1 cellular context compared by ENCODE assay signal in the genomic region with DNA sequence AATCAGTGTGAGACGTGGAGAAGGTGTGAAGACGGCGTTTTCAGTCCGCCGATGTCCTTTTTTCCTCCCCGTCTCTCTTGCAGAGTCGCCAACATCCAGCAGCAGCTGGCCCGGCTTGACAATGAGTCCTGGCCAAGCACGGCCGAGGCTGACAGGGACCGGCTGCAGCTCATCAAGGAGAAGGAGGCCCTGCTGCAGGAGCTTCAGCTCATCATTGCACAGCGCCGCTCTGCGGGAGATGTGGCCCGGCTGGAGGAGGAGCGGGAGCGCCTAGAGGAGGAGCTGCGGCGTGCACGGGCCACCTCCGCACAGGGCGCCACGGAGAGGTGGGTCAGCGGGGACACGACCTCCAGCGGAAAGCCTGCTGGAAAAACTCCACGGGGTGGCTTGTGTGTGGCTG.
TF ChIP-seq lines count a peak whose summit lies in the region.

No MANE protein-coding gene starts in this region.

TF ChIP-seq in GM12878, 131 proteins besides CTCF, POLR2A, EP300 and RAD21 (continued from another document):
- TF ChIP-seq REST (IDR thresholded peaks at IDR 0.05; ENCODE audit: low read depth, low read length) = no peak
- TF ChIP-seq ZNF207 (IDR thresholded peaks at IDR 0.05; ENCODE audit: borderline replicate concordance) = no peak
- no peak for TF ChIP-seq ZSCAN29 (IDR thresholded peaks at IDR 0.05)
- no peak for TF ChIP-seq GABPA (IDR thresholded peaks at IDR 0.05; ENCODE audit: low read depth)
- no peak for TF ChIP-seq HCFC1 (IDR thresholded peaks at IDR 0.05; ENCODE audit: low read length)
- no peak for TF ChIP-seq NRF1 (conservative IDR thresholded peaks at IDR 0.05; ENCODE audit: low read depth, low read length)
- TF ChIP-seq MEF2A (IDR thresholded peaks at IDR 0.05; ENCODE audit: insufficient read depth, low read depth, low read length) = no peak
- TF ChIP-seq ZBTB33 (IDR thresholded peaks at IDR 0.05) = no peak
- TF ChIP-seq BCLAF1 (IDR thresholded peaks at IDR 0.05) = no peak
- TF ChIP-seq ZNF384 (IDR thresholded peaks at IDR 0.05; ENCODE audit: borderline replicate concordance, low read depth, low read length) = no peak
- TF ChIP-seq MYC (IDR thresholded peaks at IDR 0.05; ENCODE audit: insufficient read depth, insufficient read length, insufficient replicate concordance, low read length, severe bottlenecking) = no peak
- no peak for TF ChIP-seq EED (IDR thresholded peaks at IDR 0.05; ENCODE audit: low read depth)
- TF ChIP-seq RUNX3 (IDR thresholded peaks at IDR 0.05; ENCODE audit: low read length) = no peak
- no peak for TF ChIP-seq CREM (IDR thresholded peaks at IDR 0.05; ENCODE audit: low read depth)
- no peak for TF ChIP-seq SRF (IDR thresholded peaks at IDR 0.05; ENCODE audit: low read depth in 2 of 2, low read length in 2 of 2)
